In the genomic region with DNA sequence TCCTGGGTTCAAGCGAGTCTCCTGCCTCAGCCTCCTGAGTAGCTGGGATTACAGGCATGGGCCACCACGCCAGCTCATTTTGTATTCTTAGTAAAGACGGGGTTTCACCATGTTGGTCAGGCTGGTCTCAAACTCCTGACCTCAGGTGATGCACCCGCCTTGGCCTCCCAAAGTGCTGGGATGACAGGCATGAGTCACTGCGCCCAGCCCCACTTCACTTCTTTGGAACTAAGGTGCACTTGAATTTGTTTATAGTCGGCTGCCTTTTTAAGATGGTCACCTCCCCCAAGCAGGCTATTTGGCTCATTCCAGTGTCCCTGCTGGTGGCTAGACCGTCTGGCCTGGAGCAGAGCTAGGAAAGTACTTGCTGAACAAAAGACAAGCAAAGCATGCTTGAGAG, we compare ENCODE assay signal across 2 cellular contexts.
TF ChIP-seq lines count a peak whose summit lies in the region.

No MANE protein-coding gene starts in this region.

TF ChIP-seq in HEK293, 187 proteins besides CTCF, POLR2A, EP300 and RAD21:
- TF ChIP-seq GLIS1 (tag by site-specific recombination; IDR thresholded peaks at IDR 0.05) (peak; percentile 42), KLF1 (tag by site-specific recombination; IDR thresholded peaks at IDR 0.05) (0 out of 2 replicates have a peak, but pooled peaks have one; percentile 4), SP7 (tag by site-specific recombination; IDR thresholded peaks at IDR 0.05) (peak; percentile 44; the same call in 1 of the 2 replicates), KLF8 (tag by site-specific recombination; IDR thresholded peaks at IDR 0.05) (peak; percentile 24; the same call in 1 of the 2 replicates)
- TF ChIP-seq, protein P1, sequence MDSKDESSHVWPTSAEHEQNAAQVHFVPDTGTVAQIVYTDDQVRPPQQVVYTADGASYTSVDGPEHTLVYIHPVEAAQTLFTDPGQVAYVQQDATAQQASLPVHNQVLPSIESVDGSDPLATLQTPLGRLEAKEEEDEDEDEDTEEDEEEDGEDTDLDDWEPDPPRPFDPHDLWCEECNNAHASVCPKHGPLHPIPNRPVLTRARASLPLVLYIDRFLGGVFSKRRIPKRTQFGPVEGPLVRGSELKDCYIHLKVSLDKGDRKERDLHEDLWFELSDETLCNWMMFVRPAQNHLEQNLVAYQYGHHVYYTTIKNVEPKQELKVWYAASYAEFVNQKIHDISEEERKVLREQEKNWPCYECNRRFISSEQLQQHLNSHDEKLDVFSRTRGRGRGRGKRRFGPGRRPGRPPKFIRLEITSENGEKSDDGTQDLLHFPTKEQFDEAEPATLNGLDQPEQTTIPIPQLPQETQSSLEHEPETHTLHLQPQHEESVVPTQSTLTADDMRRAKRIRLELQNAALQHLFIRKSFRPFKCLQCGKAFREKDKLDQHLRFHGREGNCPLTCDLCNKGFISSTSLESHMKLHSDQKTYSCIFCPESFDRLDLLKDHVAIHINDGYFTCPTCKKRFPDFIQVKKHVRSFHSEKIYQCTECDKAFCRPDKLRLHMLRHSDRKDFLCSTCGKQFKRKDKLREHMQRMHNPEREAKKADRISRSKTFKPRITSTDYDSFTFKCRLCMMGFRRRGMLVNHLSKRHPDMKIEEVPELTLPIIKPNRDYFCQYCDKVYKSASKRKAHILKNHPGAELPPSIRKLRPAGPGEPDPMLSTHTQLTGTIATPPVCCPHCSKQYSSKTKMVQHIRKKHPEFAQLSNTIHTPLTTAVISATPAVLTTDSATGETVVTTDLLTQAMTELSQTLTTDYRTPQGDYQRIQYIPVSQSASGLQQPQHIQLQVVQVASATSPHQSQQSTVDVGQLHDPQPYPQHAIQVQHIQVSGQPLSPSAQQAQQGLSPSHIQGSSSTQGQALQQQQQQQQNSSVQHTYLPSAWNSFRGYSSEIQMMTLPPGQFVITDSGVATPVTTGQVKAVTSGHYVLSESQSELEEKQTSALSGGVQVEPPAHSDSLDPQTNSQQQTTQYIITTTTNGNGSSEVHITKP (tag by site-specific recombination; IDR thresholded peaks at IDR 0.05): peak; percentile 93

TF ChIP-seq in K562, 482 proteins besides CTCF, POLR2A, EP300 and RAD21:
- TF ChIP-seq, protein P1 (IDR thresholded peaks at IDR 0.05; ENCODE audit: partially characterized antibody): peak; percentile 12
